ENCODE assay signal across 14 cellular contexts in the genomic region with DNA sequence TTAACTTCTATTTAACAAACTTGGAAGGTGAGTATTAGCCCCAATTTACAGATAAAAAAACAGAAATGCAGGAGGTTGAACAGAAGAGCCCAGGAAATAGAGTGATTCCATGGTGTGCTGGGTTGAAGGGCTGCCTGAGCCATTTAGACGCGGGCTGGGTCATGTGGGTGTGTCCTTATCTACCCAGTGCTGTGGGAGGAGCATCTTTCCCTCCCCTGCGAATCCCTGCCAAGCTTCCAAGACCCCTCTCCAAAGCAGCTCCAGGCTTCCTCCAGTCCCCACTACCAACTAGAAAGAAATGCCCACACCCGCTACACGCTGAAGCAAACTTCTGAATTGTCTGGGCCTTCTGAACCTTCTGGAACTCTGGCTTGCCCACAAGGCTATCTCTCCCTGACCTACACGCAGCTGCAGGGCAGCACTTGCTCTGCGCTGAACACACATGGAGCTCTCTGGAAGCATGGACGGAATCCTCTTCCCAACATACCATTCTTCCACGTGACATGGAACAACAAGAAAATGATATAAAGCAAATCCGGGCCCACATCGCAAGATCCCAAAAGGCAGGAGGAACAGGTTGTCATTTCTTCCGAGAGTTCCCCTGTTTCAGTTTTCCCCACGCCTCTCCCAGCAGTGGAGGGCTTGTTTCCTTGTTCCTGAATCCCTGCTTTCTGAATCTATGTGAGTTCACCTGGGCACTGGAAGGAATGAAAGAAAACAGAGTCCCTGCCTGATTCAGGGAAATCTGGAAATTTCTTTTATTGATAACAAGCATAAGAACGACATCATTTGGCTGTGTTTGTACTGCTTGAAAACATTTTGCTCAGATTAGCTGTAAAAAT.
DNase-seq lines count a peak whose midpoint lies in the region; ATAC-seq, FAIRE-seq and TF ChIP-seq lines count a peak whose summit lies in the region.
"Had no signal": no experiment of that assay in that cellular context is flagged by ENCODE, and none has a peak within 500 bp of the region (broad histone marks: within the 10 kb centered on the region; RNA-seq: fewer than 3 reads in every experiment).

No MANE protein-coding gene starts in this region.

- intact Hi-C loops in activated T-helper 2 cell treated with anti-CD3 and anti-CD28 coated beads, Interferon-gamma antibody, Interleukin-2, Interleukin-4, amounts not matched to agents 10 μg/mL and 5 μg/mL and 100 μg/mL, durations not matched to agents 14 hours and 24 hours and 36 hours (cut with micrococcal nuclease) = no loop called here
- intact Hi-C loops in kidney (cut with DNase I) = no loop called here

- H3K9me2 ChIP-seq in GM23248 (ENCODE audit: insufficient read depth) = no peaks in the 10 kb centered on the region

- H3K4me1 ChIP-seq in GM23248 (ENCODE audit: insufficient read depth) = peaks cover 34% of the 10 kb centered on the region
- H3K4me1 ChIP-seq in kidney (ENCODE audit: control insufficient read depth in 1 of 2, insufficient read depth in 1 of 2, low read depth in 1 of 2, low read length in 2 of 2) = peaks cover 10 to 11% of the 10 kb centered on the region in 2 donors
- H3K4me1 ChIP-seq in rectal smooth muscle tissue (ENCODE audit: control insufficient read depth, insufficient read depth, low read length) = peaks cover 13% of the 10 kb centered on the region

- peaks cover 29% of the 10 kb centered on the region for H3F3A ChIP-seq in GM23248 (ENCODE audit: insufficient read depth)

- peak overlapping the region; percentile 72 for H3K27ac Mint-ChIP-seq in activated T-helper 2 cell treated with anti-CD3 and anti-CD28 coated beads, Interferon-gamma antibody, Interleukin-2, Interleukin-4, amounts not matched to agents 10 μg/mL and 5 μg/mL and 100 μg/mL, durations not matched to agents 14 hours and 24 hours and 36 hours
- H3K27ac Mint-ChIP-seq: activated naive CD4-positive, alpha-beta T cell treated with anti-CD3 and anti-CD28 coated beads, Interleukin-2, amount 50 U/mL, for 24 hours had no signal

- no peaks in the 10 kb centered on the region for H3K79me2 ChIP-seq in GM23248 (ENCODE audit: insufficient read depth)

- ATAC-seq in GM21529 (IDR thresholded peaks at IDR 0.05; ENCODE audit: unreplicated experiment) (no peak), GM19328 (IDR thresholded peaks at IDR 0.05; ENCODE audit: unreplicated experiment) (no peak)

- peaks cover 26% of the 10 kb centered on the region for H3K4me1 Mint-ChIP-seq in activated T-helper 2 cell treated with anti-CD3 and anti-CD28 coated beads, Interferon-gamma antibody, Interleukin-2, Interleukin-4, amounts not matched to agents 10 μg/mL and 5 μg/mL and 100 μg/mL, durations not matched to agents 14 hours and 24 hours and 36 hours (ENCODE audit: low read depth)
- H3K4me1 Mint-ChIP-seq: activated naive CD4-positive, alpha-beta T cell treated with anti-CD3 and anti-CD28 coated beads, Interleukin-2, amount 50 U/mL, for 24 hours had no signal

- peak overlapping the region; percentile 64; the same call in 1 of the 2 replicates for H3K27ac ChIP-seq in GM23248
- H3K27ac ChIP-seq in kidney (ENCODE audit: low read depth in 2 of 2, low read length in 2 of 2) = peak overlapping the region; percentile 53 to 71
- H3K27ac ChIP-seq in rectal smooth muscle tissue (ENCODE audit: low read depth, low read length) = no peak overlapping the region
- H3K27ac ChIP-seq: neutrophil had no signal

- H3K9me3 ChIP-seq in GM23248 (ENCODE audit: low read depth) (no peaks in the 10 kb centered on the region), kidney (ENCODE audit: control insufficient read depth in 1 of 2, low read length in 2 of 2) (no peaks in the 10 kb centered on the region)
- H3K9me3 ChIP-seq: neutrophil had no signal

- no peak for FAIRE-seq in kidney (lab: Jason Lieb, UNC)
- FAIRE-seq: RCC 7860 had no signal

- WGBS in GM23248 (ENCODE audit: low coverage in 1 of 2, low lambda C conversion rate in 2 of 2, missing lambda C conversion rate in 2 of 2), 2 experiments = 89 to 92% methylated on average over 14 of the region's 14 CpGs

- no peak for TF ChIP-seq CTCF in kidney (IDR thresholded peaks at IDR 0.05; ENCODE audit: borderline replicate concordance, extremely low read depth, insufficient read depth)

- no peaks in the 10 kb centered on the region for H3K36me3 Mint-ChIP-seq in activated T-helper 2 cell treated with anti-CD3 and anti-CD28 coated beads, Interferon-gamma antibody, Interleukin-2, Interleukin-4, amounts not matched to agents 10 μg/mL and 5 μg/mL and 100 μg/mL, durations not matched to agents 14 hours and 24 hours and 36 hours (ENCODE audit: low read depth)

- H3K4me3 ChIP-seq in GM23248 (no peak overlapping the region), kidney (ENCODE audit: low read length in 2 of 2) (peak overlapping the region in 1 of 2 donors; percentile 15), rectal smooth muscle tissue (ENCODE audit: low read length) (peak overlapping the region; percentile 22)

- no peaks in the 10 kb centered on the region for H3K27me3 Mint-ChIP-seq in activated T-helper 2 cell treated with anti-CD3 and anti-CD28 coated beads, Interferon-gamma antibody, Interleukin-2, Interleukin-4, amounts not matched to agents 10 μg/mL and 5 μg/mL and 100 μg/mL, durations not matched to agents 14 hours and 24 hours and 36 hours (ENCODE audit: low read depth)
- H3K27me3 Mint-ChIP-seq: activated naive CD4-positive, alpha-beta T cell treated with anti-CD3 and anti-CD28 coated beads, Interleukin-2, amount 50 U/mL, for 24 hours had no signal

- peak overlapping the region; percentile 56; the same call in 1 of the 2 replicates for H2AFZ ChIP-seq in GM23248

- H3K9me3 Mint-ChIP-seq in activated T-helper 2 cell treated with anti-CD3 and anti-CD28 coated beads, Interferon-gamma antibody, Interleukin-2, Interleukin-4, amounts not matched to agents 10 μg/mL and 5 μg/mL and 100 μg/mL, durations not matched to agents 14 hours and 24 hours and 36 hours = no peaks in the 10 kb centered on the region
- H3K9me3 Mint-ChIP-seq: activated naive CD4-positive, alpha-beta T cell treated with anti-CD3 and anti-CD28 coated beads, Interleukin-2, amount 50 U/mL, for 24 hours had no signal

- H3K36me3 ChIP-seq in GM23248 (ENCODE audit: low read depth) = no peaks in the 10 kb centered on the region
- no peaks in the 10 kb centered on the region for H3K36me3 ChIP-seq in kidney (ENCODE audit: control insufficient read depth in 1 of 2, insufficient read depth in 2 of 2, low read length in 2 of 2)
- no peaks in the 10 kb centered on the region for H3K36me3 ChIP-seq in rectal smooth muscle tissue (ENCODE audit: control insufficient read depth, insufficient read depth, low read length)
- H3K36me3 ChIP-seq: neutrophil had no signal

- H3K27me3 ChIP-seq in GM23248 (replicated peaks; ENCODE audit: insufficient read depth) (no peaks in the 10 kb centered on the region), rectal smooth muscle tissue (ENCODE audit: control insufficient read depth, insufficient read depth, low read length) (no peaks in the 10 kb centered on the region)
- H3K27me3 ChIP-seq: neutrophil had no signal

- no peaks in the 10 kb centered on the region for H4K20me1 ChIP-seq in GM23248 (ENCODE audit: insufficient read depth)

- no peak for DNase-seq in GM23248
- DNase-seq in activated T-helper 2 cell treated with anti-CD3 and anti-CD28 coated beads, Interferon-gamma antibody, Interleukin-2, Interleukin-4, amounts not matched to agents 10 μg/mL and 5 μg/mL and 100 μg/mL, durations not matched to agents 14 hours and 24 hours and 36 hours (ENCODE audit: low spot score) = no peak
- no peak for DNase-seq in kidney
- no peak for DNase-seq in occipital lobe (lab: John Stamatoyannopoulos, UW)
- DNase-seq in RPMI8226 = no peak
- DNase-seq: NCI-H1092, NCI-H510A treated with DMSO at 0.1 percent for 48 hours, T1000 had no signal

- H3K4me3 Mint-ChIP-seq in activated T-helper 2 cell treated with anti-CD3 and anti-CD28 coated beads, Interferon-gamma antibody, Interleukin-2, Interleukin-4, amounts not matched to agents 10 μg/mL and 5 μg/mL and 100 μg/mL, durations not matched to agents 14 hours and 24 hours and 36 hours (ENCODE audit: low read depth) = no peak overlapping the region
- H3K4me3 Mint-ChIP-seq: activated naive CD4-positive, alpha-beta T cell treated with anti-CD3 and anti-CD28 coated beads, Interleukin-2, amount 50 U/mL, for 24 hours had no signal

- H3K9ac ChIP-seq in GM23248 (0 out of 2 replicates have a peak overlapping the region, but pooled peaks have one; percentile 50), kidney (ENCODE audit: low read length in 2 of 2) (peak overlapping the region in 1 of 2 donors; percentile 29), rectal smooth muscle tissue (ENCODE audit: low read length) (no peak overlapping the region)

- no peak overlapping the region for H3K4me2 ChIP-seq in GM23248 (ENCODE audit: unreplicated experiment)

- in situ Hi-C loops in GM23248 (cut with MboI) = no loop called here
